ENCODE assay signal across 10 cellular contexts in genomic region chrX:119618439-119618838, GRCh38. TPM values are rescaled to one million over a fixed set of nuclear protein-coding genes. Genes with fewer than 3 reads are reported as not detected.
DNase-seq lines count a peak whose midpoint lies in the region; ATAC-seq lines count a peak whose summit lies in the region.
"Had no signal": no experiment of that assay in that cellular context is flagged by ENCODE, and none has a peak within 500 bp of the region (broad histone marks: within the 10 kb centered on the region; RNA-seq: fewer than 3 reads in every experiment).

No MANE protein-coding gene starts in this region.

- no peaks in the 10 kb centered on the region for H3K27me3 Mint-ChIP-seq in activated naive CD4-positive, alpha-beta T cell treated with anti-CD3 and anti-CD28 coated beads, Interleukin-2, amount 10 ng/mL, durations not matched to agents 7 days and 5 days
- peaks cover 1% of the 10 kb centered on the region for H3K27me3 Mint-ChIP-seq in IgD-negative memory B cell
- no peaks in the 10 kb centered on the region for H3K27me3 Mint-ChIP-seq in activated naive CD8-positive, alpha-beta T cell treated with anti-CD3 and anti-CD28 coated beads, Interleukin-2, amount 10 ng/mL, durations not matched to agents 7 days and 5 days
- no peaks in the 10 kb centered on the region for H3K27me3 Mint-ChIP-seq in stimulated activated memory B cell treated with anti-CD40 and anti-IgM and Interleukin-4, amounts not matched to agents 10 μg/mL and 1 μg/mL and 100 μg/mL, for 72 hours

- peak overlapping the region; percentile 14 for H3K27ac Mint-ChIP-seq in activated naive CD4-positive, alpha-beta T cell treated with anti-CD3 and anti-CD28 coated beads, Interleukin-2, amount 10 ng/mL, durations not matched to agents 7 days and 5 days
- H3K27ac Mint-ChIP-seq in IgD-negative memory B cell, result peak overlapping the region; percentile 89 to 95 (median 92)
- H3K27ac Mint-ChIP-seq in activated naive CD8-positive, alpha-beta T cell treated with anti-CD3 and anti-CD28 coated beads, Interleukin-2, amount 10 ng/mL, durations not matched to agents 7 days and 5 days, result peak overlapping the region; percentile 16
- peak overlapping the region; percentile 86 for H3K27ac Mint-ChIP-seq in stimulated activated memory B cell treated with anti-CD40 and anti-IgM and Interleukin-4, amounts not matched to agents 10 μg/mL and 1 μg/mL and 100 μg/mL, for 72 hours

- no peak for DNase-seq in activated naive CD4-positive, alpha-beta T cell treated with anti-CD3 and anti-CD28 coated beads, Interleukin-2, amount 10 ng/mL, durations not matched to agents 7 days and 5 days
- no peak for DNase-seq in activated naive CD4-positive, alpha-beta T cell (lab: John Stamatoyannopoulos, UW)
- no peak for DNase-seq in activated naive CD8-positive, alpha-beta T cell treated with anti-CD3 and anti-CD28 coated beads, Interleukin-2, amount 10 ng/mL, durations not matched to agents 7 days and 5 days
- DNase-seq in NCI-H1436 (lab: John Stamatoyannopoulos, UW) (no peak), NCI-H1436 treated with DMSO at 0.1 percent for 48 hours (lab: John Stamatoyannopoulos, UW) (no peak)
- DNase-seq: mammary epithelial cell, NCI-H1417 had no signal

- no peaks in the 10 kb centered on the region for H3K9me3 Mint-ChIP-seq in activated naive CD4-positive, alpha-beta T cell treated with anti-CD3 and anti-CD28 coated beads, Interleukin-2, amount 10 ng/mL, durations not matched to agents 7 days and 5 days
- no peaks in the 10 kb centered on the region for H3K9me3 Mint-ChIP-seq in IgD-negative memory B cell
- no peaks in the 10 kb centered on the region for H3K9me3 Mint-ChIP-seq in activated naive CD8-positive, alpha-beta T cell treated with anti-CD3 and anti-CD28 coated beads, Interleukin-2, amount 10 ng/mL, durations not matched to agents 7 days and 5 days
- no peaks in the 10 kb centered on the region for H3K9me3 Mint-ChIP-seq in stimulated activated memory B cell treated with anti-CD40 and anti-IgM and Interleukin-4, amounts not matched to agents 10 μg/mL and 1 μg/mL and 100 μg/mL, for 72 hours

- H3K4me1 Mint-ChIP-seq in activated naive CD4-positive, alpha-beta T cell treated with anti-CD3 and anti-CD28 coated beads, Interleukin-2, amount 10 ng/mL, durations not matched to agents 7 days and 5 days, result no peaks in the 10 kb centered on the region
- peaks cover 39 to 45% (median 40%) of the 10 kb centered on the region in 3 donors for H3K4me1 Mint-ChIP-seq in IgD-negative memory B cell
- H3K4me1 Mint-ChIP-seq in activated naive CD8-positive, alpha-beta T cell treated with anti-CD3 and anti-CD28 coated beads, Interleukin-2, amount 10 ng/mL, durations not matched to agents 7 days and 5 days, result no peaks in the 10 kb centered on the region
- H3K4me1 Mint-ChIP-seq in stimulated activated memory B cell treated with anti-CD40 and anti-IgM and Interleukin-4, amounts not matched to agents 10 μg/mL and 1 μg/mL and 100 μg/mL, for 72 hours, result peaks cover 46% of the 10 kb centered on the region

- peaks cover 16% of the 10 kb centered on the region for H3K36me3 Mint-ChIP-seq in activated naive CD4-positive, alpha-beta T cell treated with anti-CD3 and anti-CD28 coated beads, Interleukin-2, amount 10 ng/mL, durations not matched to agents 7 days and 5 days
- no peaks in the 10 kb centered on the region for H3K36me3 Mint-ChIP-seq in IgD-negative memory B cell
- H3K36me3 Mint-ChIP-seq in activated naive CD8-positive, alpha-beta T cell treated with anti-CD3 and anti-CD28 coated beads, Interleukin-2, amount 10 ng/mL, durations not matched to agents 7 days and 5 days, result peaks cover 6% of the 10 kb centered on the region
- H3K36me3 Mint-ChIP-seq in stimulated activated memory B cell treated with anti-CD40 and anti-IgM and Interleukin-4, amounts not matched to agents 10 μg/mL and 1 μg/mL and 100 μg/mL, for 72 hours, result peaks cover 12% of the 10 kb centered on the region

- POLR2A ChIA-PET in activated naive CD8-positive, alpha-beta T cell treated with anti-CD3 and anti-CD28 coated beads, Interleukin-2, amount 10 ng/mL, durations not matched to agents 7 days and 5 days (lab: Charles Lee), result no interaction called here

- CTCF ChIA-PET in activated naive CD4-positive, alpha-beta T cell treated with anti-CD3 and anti-CD28 coated beads, Interleukin-2, amount 10 ng/mL, durations not matched to agents 7 days and 5 days (lab: Charles Lee), result no interaction called here

- ATAC-seq in activated naive CD8-positive, alpha-beta T cell treated with anti-CD3 and anti-CD28 coated beads, Interleukin-2, amount 10 ng/mL, durations not matched to agents 7 days and 5 days (ENCODE audit: low read depth), result no peak
- ATAC-seq in stimulated activated memory B cell treated with anti-CD40 and anti-IgM and Interleukin-4, amounts not matched to agents 10 μg/mL and 1 μg/mL and 100 μg/mL, for 72 hours, result peak; percentile 80
- ATAC-seq in HG02678 (IDR thresholded peaks at IDR 0.05; ENCODE audit: unreplicated experiment), result no peak

- no peak overlapping the region for H3K4me3 Mint-ChIP-seq in activated naive CD4-positive, alpha-beta T cell treated with anti-CD3 and anti-CD28 coated beads, Interleukin-2, amount 10 ng/mL, durations not matched to agents 7 days and 5 days
- peak overlapping the region; percentile 74 to 90 (median 84) for H3K4me3 Mint-ChIP-seq in IgD-negative memory B cell
- no peak overlapping the region for H3K4me3 Mint-ChIP-seq in activated naive CD8-positive, alpha-beta T cell treated with anti-CD3 and anti-CD28 coated beads, Interleukin-2, amount 10 ng/mL, durations not matched to agents 7 days and 5 days
- H3K4me3 Mint-ChIP-seq in stimulated activated memory B cell treated with anti-CD40 and anti-IgM and Interleukin-4, amounts not matched to agents 10 μg/mL and 1 μg/mL and 100 μg/mL, for 72 hours, result peak overlapping the region; percentile 54

RNA-seq across cellular contexts. Expression of gene NKRF, which starts 12.2 kb away (rescaled TPM):
- polyA plus RNA-seq in IgD-negative memory B cell, result 7.1 TPM
- 10 to 100 TPM; 14.3 to 14.4 TPM for total RNA-seq in activated naive CD8-positive, alpha-beta T cell treated with anti-CD3 and anti-CD28 coated beads, Interleukin-2, amount 10 ng/mL, durations not matched to agents 7 days and 5 days

RNA-seq across cellular contexts. Expression of gene UBE2A, which starts 44.1 kb away (rescaled TPM):
- 65.2 TPM for polyA plus RNA-seq in IgD-negative memory B cell
- 10 to 100 TPM; 72.5 to 73.5 TPM for total RNA-seq in activated naive CD8-positive, alpha-beta T cell treated with anti-CD3 and anti-CD28 coated beads, Interleukin-2, amount 10 ng/mL, durations not matched to agents 7 days and 5 days

RNA-seq across cellular contexts. Expression of gene STEEP1, which starts 53.2 kb away (rescaled TPM):
- 24.0 TPM for polyA plus RNA-seq in IgD-negative memory B cell
- 10 to 100 TPM; 19.6 to 19.9 TPM for total RNA-seq in activated naive CD8-positive, alpha-beta T cell treated with anti-CD3 and anti-CD28 coated beads, Interleukin-2, amount 10 ng/mL, durations not matched to agents 7 days and 5 days

Comparison
In these comparisons a context has a peak if more than half of its experiments do, and no peak if none do; other contexts are left out.
1. H3K27ac Mint-ChIP-seq: peak in every context shown above with its lines; median percentile 92 in IgD-negative memory B cell; 86 in stimulated activated memory B cell treated with anti-CD40 and anti-IgM and Interleukin-4, amounts not matched to agents 10 μg/mL and 1 μg/mL and 100 μg/mL, for 72 hours; 16 in activated naive CD8-positive, alpha-beta T cell treated with anti-CD3 and anti-CD28 coated beads, Interleukin-2, amount 10 ng/mL, durations not matched to agents 7 days and 5 days; 14 in activated naive CD4-positive, alpha-beta T cell treated with anti-CD3 and anti-CD28 coated beads, Interleukin-2, amount 10 ng/mL, durations not matched to agents 7 days and 5 days.
2. H3K4me3 Mint-ChIP-seq: peak in IgD-negative memory B cell (4 of 4) and stimulated activated memory B cell treated with anti-CD40 and anti-IgM and Interleukin-4, amounts not matched to agents 10 μg/mL and 1 μg/mL and 100 μg/mL, for 72 hours (single experiment); none in activated naive CD4-positive, alpha-beta T cell treated with anti-CD3 and anti-CD28 coated beads, Interleukin-2, amount 10 ng/mL, durations not matched to agents 7 days and 5 days (single experiment) and activated naive CD8-positive, alpha-beta T cell treated with anti-CD3 and anti-CD28 coated beads, Interleukin-2, amount 10 ng/mL, durations not matched to agents 7 days and 5 days (single experiment).